1 cellular context compared by ENCODE assay signal in the genomic region with DNA sequence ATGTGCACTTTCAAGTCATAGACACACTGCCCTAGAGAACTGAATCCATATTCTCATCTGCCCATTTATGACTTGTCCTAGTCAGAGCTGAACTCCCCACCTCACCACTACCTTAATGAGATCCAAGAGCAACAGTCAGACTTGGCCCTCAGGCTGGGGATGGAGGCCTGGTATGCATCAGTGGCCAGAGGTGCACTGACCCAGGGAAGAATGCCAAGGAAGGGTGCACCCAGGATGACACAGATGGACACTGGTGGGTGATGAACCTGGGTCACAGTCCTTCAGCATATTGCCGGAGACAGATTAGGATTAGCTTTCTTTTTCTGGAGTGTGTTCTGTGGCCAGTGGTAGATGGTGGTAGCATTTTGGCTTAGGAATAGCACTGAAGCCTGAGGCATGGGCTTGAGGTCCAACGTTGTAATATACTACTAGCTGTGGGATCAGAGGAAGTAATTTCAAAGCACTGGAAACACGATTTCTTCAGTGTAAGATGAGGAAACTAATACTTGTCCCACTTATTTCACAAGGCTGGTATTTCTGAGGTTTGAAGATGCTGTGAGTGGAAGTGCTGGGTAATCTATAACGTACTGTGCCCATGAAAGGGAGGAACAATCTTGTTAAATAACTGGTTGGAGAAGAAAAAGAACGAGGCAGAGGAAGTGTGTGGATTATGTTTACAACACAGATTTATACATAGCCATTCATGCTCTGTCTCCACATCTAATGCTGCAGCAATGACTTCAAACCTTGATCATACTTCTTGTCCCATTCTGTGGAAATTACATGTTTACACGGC.
TF ChIP-seq lines count a peak whose summit lies in the region.

No MANE protein-coding gene starts in this region.

TF ChIP-seq in GM12878, 131 proteins besides CTCF, POLR2A, EP300 and RAD21:
- TF ChIP-seq NR2F1 (conservative IDR thresholded peaks at IDR 0.05) (no peak), CEBPB (IDR thresholded peaks at IDR 0.05; ENCODE audit: borderline replicate concordance in 1 of 2, low read depth in 2 of 2, low read length in 2 of 2) (no peak), RBBP5 (conservative IDR thresholded peaks at IDR 0.05) (no peak), ATF7 (IDR thresholded peaks at IDR 0.05; ENCODE audit: low read depth) (no peak), ZNF622 (IDR thresholded peaks at IDR 0.05) (no peak), CHD2 (IDR thresholded peaks at IDR 0.05; ENCODE audit: borderline replicate concordance, low read depth, low read length) (no peak), IRF4 (IDR thresholded peaks at IDR 0.05; ENCODE audit: low read depth, low read length) (no peak), RELA (IDR thresholded peaks at IDR 0.05; ENCODE audit: borderline replicate concordance, partially characterized antibody) (no peak)
